ENCODE assay signal across 1 cellular context in the genomic region with DNA sequence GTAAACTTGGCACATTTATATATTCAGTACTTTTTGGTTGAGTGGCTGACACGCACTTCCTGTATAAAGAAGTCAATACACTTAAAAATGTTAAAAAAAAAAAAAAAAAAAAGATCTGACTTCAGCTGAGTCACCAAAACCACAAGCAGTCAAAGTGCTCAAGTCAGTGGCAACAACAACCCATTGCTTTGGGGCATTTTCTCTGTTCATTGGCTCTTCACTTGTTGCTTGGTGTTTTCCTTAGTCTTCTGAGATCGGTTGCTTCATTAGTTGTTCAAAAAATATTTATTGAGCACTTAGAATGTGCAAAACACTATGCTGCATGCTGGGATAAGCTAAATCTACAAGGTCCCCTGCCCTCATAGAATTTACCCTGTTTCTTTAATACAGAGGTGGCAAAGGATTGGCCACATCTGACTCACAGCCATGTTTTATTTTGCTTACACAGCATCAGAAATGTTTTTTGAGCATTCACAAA.
TF ChIP-seq lines count a peak whose summit lies in the region.

No MANE protein-coding gene starts in this region.

TF ChIP-seq in K562, 482 proteins besides CTCF, POLR2A, EP300 and RAD21 (continued from another document and continues in another):
- no peak for TF ChIP-seq HMGXB4 (CRISPR knock-in tag; IDR thresholded peaks at IDR 0.05)
- TF ChIP-seq NFIC (IDR thresholded peaks at IDR 0.05), result no peak
- no peak for TF ChIP-seq ZNF253 (CRISPR knock-in tag; conservative IDR thresholded peaks at IDR 0.05)
- no peak for TF ChIP-seq ZNF282 (CRISPR knock-in tag; IDR thresholded peaks at IDR 0.05)
- peak; percentile 99 for TF ChIP-seq ZNF384 (IDR thresholded peaks at IDR 0.05; ENCODE audit: low read depth, low read length)
- TF ChIP-seq ELK1 (CRISPR knock-in tag; IDR thresholded peaks at IDR 0.05), result no peak
- TF ChIP-seq ZBED1 (IDR thresholded peaks at IDR 0.05), result no peak
- TF ChIP-seq CEBPG (CRISPR knock-in tag; IDR thresholded peaks at IDR 0.05), result no peak
- TF ChIP-seq CEBPG (tag; conservative IDR thresholded peaks at IDR 0.05 in 1 of 2, IDR thresholded peaks at IDR 0.05 in 1 of 2), result no peak
- TF ChIP-seq RFX5 (IDR thresholded peaks at IDR 0.05; ENCODE audit: low read depth, low read length), result no peak
- TF ChIP-seq KLF16 (IDR thresholded peaks at IDR 0.05), result no peak
- TF ChIP-seq NCOA6 (IDR thresholded peaks at IDR 0.05), result no peak
- TF ChIP-seq RNF2 (IDR thresholded peaks at IDR 0.05), result no peak
- TF ChIP-seq KHSRP (IDR thresholded peaks at IDR 0.05), result no peak
- TF ChIP-seq HNRNPH1 (optimal IDR thresholded peaks at IDR 0.05; ENCODE audit: low read depth, low read length), result no peak
- no peak for TF ChIP-seq ZSCAN32 (CRISPR knock-in tag; IDR thresholded peaks at IDR 0.05)
- TF ChIP-seq ZNF589 (CRISPR knock-in tag; IDR thresholded peaks at IDR 0.05; ENCODE audit: low read depth), result peak; percentile 57; the same call in 1 of the 2 replicates
- TF ChIP-seq SMARCA4 (IDR thresholded peaks at IDR 0.05), result peak; percentile 84
- no peak for TF ChIP-seq ESRRB (CRISPR knock-in tag; IDR thresholded peaks at IDR 0.05; ENCODE audit: borderline replicate concordance)
- no peak for TF ChIP-seq CBX8 (IDR thresholded peaks at IDR 0.05; ENCODE audit: borderline replicate concordance, extremely low read depth, low read depth, low read length, poor library complexity, severe bottlenecking)
- TF ChIP-seq, protein P1, sequence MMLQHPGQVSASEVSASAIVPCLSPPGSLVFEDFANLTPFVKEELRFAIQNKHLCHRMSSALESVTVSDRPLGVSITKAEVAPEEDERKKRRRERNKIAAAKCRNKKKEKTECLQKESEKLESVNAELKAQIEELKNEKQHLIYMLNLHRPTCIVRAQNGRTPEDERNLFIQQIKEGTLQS (IDR thresholded peaks at IDR 0.05), result peak; percentile 84
- TF ChIP-seq, protein P1 (CRISPR knock-in tag; conservative IDR thresholded peaks at IDR 0.05), result 0 out of 2 replicates have a peak, but pooled peaks have one; percentile 23
- TF ChIP-seq MCM2 (IDR thresholded peaks at IDR 0.05; ENCODE audit: low read depth), result no peak
- TF ChIP-seq DMBX1 (CRISPR knock-in tag; IDR thresholded peaks at IDR 0.05; ENCODE audit: borderline replicate concordance), result 0 out of 2 replicates have a peak, but pooled peaks have one; percentile 21
- TF ChIP-seq POLR2B (IDR thresholded peaks at IDR 0.05; ENCODE audit: low read depth, partially characterized antibody), result no peak
- no peak for TF ChIP-seq HBP1 (CRISPR knock-in tag; IDR thresholded peaks at IDR 0.05)
- TF ChIP-seq L3MBTL2 (IDR thresholded peaks at IDR 0.05), result peak; percentile 14; the same call in 1 of the 2 replicates
- no peak for TF ChIP-seq GATA2 (CRISPR knock-in tag; IDR thresholded peaks at IDR 0.05)
- TF ChIP-seq, protein P2, sequence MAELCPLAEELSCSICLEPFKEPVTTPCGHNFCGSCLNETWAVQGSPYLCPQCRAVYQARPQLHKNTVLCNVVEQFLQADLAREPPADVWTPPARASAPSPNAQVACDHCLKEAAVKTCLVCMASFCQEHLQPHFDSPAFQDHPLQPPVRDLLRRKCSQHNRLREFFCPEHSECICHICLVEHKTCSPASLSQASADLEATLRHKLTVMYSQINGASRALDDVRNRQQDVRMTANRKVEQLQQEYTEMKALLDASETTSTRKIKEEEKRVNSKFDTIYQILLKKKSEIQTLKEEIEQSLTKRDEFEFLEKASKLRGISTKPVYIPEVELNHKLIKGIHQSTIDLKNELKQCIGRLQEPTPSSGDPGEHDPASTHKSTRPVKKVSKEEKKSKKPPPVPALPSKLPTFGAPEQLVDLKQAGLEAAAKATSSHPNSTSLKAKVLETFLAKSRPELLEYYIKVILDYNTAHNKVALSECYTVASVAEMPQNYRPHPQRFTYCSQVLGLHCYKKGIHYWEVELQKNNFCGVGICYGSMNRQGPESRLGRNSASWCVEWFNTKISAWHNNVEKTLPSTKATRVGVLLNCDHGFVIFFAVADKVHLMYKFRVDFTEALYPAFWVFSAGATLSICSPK (IDR thresholded peaks at IDR 0.05; ENCODE audit: borderline replicate concordance), result no peak
- TF ChIP-seq CREBBP (IDR thresholded peaks at IDR 0.05; ENCODE audit: low read depth, low read length), result no peak
- TF ChIP-seq, protein P3, sequence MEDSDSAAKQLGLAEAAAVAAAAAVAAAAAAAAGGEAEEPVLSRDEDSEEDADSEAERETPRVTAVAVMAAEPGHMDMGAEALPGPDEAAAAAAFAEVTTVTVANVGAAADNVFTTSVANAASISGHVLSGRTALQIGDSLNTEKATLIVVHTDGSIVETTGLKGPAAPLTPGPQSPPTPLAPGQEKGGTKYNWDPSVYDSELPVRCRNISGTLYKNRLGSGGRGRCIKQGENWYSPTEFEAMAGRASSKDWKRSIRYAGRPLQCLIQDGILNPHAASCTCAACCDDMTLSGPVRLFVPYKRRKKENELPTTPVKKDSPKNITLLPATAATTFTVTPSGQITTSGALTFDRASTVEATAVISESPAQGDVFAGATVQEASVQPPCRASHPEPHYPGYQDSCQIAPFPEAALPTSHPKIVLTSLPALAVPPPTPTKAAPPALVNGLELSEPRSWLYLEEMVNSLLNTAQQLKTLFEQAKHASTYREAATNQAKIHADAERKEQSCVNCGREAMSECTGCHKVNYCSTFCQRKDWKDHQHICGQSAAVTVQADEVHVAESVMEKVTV (CRISPR knock-in tag; IDR thresholded peaks at IDR 0.05), result no peak
- TF ChIP-seq SMAD2 (IDR thresholded peaks at IDR 0.05; ENCODE audit: low read depth, low read length), result no peak
- TF ChIP-seq, protein P4, sequence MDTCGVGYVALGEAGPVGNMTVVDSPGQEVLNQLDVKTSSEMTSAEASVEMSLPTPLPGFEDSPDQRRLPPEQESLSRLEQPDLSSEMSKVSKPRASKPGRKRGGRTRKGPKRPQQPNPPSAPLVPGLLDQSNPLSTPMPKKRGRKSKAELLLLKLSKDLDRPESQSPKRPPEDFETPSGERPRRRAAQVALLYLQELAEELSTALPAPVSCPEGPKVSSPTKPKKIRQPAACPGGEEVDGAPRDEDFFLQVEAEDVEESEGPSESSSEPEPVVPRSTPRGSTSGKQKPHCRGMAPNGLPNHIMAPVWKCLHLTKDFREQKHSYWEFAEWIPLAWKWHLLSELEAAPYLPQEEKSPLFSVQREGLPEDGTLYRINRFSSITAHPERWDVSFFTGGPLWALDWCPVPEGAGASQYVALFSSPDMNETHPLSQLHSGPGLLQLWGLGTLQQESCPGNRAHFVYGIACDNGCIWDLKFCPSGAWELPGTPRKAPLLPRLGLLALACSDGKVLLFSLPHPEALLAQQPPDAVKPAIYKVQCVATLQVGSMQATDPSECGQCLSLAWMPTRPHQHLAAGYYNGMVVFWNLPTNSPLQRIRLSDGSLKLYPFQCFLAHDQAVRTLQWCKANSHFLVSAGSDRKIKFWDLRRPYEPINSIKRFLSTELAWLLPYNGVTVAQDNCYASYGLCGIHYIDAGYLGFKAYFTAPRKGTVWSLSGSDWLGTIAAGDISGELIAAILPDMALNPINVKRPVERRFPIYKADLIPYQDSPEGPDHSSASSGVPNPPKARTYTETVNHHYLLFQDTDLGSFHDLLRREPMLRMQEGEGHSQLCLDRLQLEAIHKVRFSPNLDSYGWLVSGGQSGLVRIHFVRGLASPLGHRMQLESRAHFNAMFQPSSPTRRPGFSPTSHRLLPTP (IDR thresholded peaks at IDR 0.05; ENCODE audit: borderline replicate concordance, extremely low read depth, insufficient read length), result no peak
- peak; percentile 81 for TF ChIP-seq BACH1 (tag; IDR thresholded peaks at IDR 0.05)
- no peak for TF ChIP-seq FOXP1 (CRISPR knock-in tag; IDR thresholded peaks at IDR 0.05)
- TF ChIP-seq FOXK1 (CRISPR knock-in tag; IDR thresholded peaks at IDR 0.05; ENCODE audit: borderline replicate concordance), result no peak
- no peak for TF ChIP-seq CREB5 (CRISPR knock-in tag; IDR thresholded peaks at IDR 0.05)
- TF ChIP-seq MYNN (IDR thresholded peaks at IDR 0.05), result no peak
- TF ChIP-seq MYNN (CRISPR knock-in tag; IDR thresholded peaks at IDR 0.05), result no peak
- no peak for TF ChIP-seq STAT6 (CRISPR knock-in tag; IDR thresholded peaks at IDR 0.05)
- no peak for TF ChIP-seq ELF4 (CRISPR knock-in tag; IDR thresholded peaks at IDR 0.05)
- TF ChIP-seq NONO (IDR thresholded peaks at IDR 0.05; ENCODE audit: low read depth in 2 of 2, low read length in 1 of 2), result no peak
- TF ChIP-seq HINFP (tag; conservative IDR thresholded peaks at IDR 0.05; ENCODE audit: low read depth), result no peak
- no peak for TF ChIP-seq ETS1 (conservative IDR thresholded peaks at IDR 0.05; ENCODE audit: control insufficient read depth, low read depth, low read length)
